In the genomic region with DNA sequence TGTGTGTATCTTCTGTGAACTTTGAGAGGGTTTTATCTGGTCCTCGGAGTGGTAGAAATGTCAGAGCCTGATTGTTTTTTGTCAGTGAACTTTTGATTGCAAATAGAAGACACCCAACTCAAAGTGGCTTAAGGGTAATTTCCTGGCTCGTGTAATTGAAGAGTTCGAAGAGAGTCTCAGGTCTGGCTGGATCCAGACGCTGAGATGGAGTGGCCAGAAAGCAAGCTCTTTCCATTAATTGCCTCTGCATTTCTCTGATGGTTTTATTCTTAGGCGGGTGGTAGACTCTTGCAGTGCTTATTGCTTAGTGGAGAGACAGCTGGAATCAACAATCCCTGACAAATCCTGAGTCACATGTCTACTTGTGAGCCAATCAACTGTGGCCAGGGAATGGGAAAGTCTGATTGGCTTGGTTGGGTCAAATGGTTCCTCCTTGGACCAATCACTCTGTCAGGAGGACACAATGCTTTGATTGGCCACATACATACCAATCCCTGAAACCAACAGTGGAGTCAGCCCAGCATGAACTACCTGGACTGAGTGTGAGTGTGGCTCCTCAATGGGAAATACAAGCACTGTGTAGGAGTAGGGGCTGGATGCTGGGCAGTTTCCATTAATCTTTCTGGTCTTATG, we compare ENCODE assay signal across 30 cellular contexts.
"Had no signal": no experiment of that assay in that cellular context is flagged by ENCODE, and none has a peak within 500 bp of the region (broad histone marks: within the 10 kb centered on the region; RNA-seq: fewer than 3 reads in every experiment).

No MANE protein-coding gene starts in this region.

- H3K4me1 Mint-ChIP-seq: activated CD4-positive, alpha-beta T cell treated with anti-CD3 and anti-CD28 coated beads for 36 hours; activated naive CD4-positive, alpha-beta T cell treated with anti-CD3 and anti-CD28 coated beads, Interleukin-2, amount 10 ng/mL, durations not matched to agents 7 days and 5 days; activated naive CD8-positive, alpha-beta T cell treated with anti-CD3 and anti-CD28 coated beads, Interleukin-2, amount 10 ng/mL, durations not matched to agents 7 days and 5 days; brain; central memory CD8-positive, alpha-beta T cell; endodermal cell had no signal

- DNase-seq: activated CD4-positive, alpha-beta memory T cell treated with anti-CD3 and anti-CD28 coated beads, Interleukin-2, amount 10 ng/mL, durations not matched to agents 7 days and 5 days; activated CD4-positive, alpha-beta T cell treated with anti-CD3 and anti-CD28 coated beads for 36 hours; activated CD4-positive, alpha-beta T cell treated with anti-CD3 and anti-CD28 coated beads, Interleukin-2, amount 10 ng/mL, durations not matched to agents 7 days and 5 days; activated CD4-positive, alpha-beta T cell treated with anti-CD3 and anti-CD28 coated beads, Interleukin-2, amount 50 U/mL, for 4 hours; activated CD4-positive, CD25-positive, alpha-beta regulatory T cell; activated CD4-positive, CD25-positive, alpha-beta regulatory T cell treated with anti-CD3 and anti-CD28 coated beads, Interleukin-2, amount 50 U/mL, for 72 hours; activated CD8-positive, alpha-beta memory T cell treated with anti-CD3 and anti-CD28 coated beads, Interleukin-2, amount 50 U/mL, for 48 hours; activated gamma-delta T cell; activated naive CD4-positive, alpha-beta T cell; activated naive CD4-positive, alpha-beta T cell treated with anti-CD3 and anti-CD28 coated beads, Interleukin-2, amount 10 ng/mL, durations not matched to agents 7 days and 5 days; activated naive CD8-positive, alpha-beta T cell treated with anti-CD3 and anti-CD28 coated beads, Interleukin-2, amount 10 ng/mL, durations not matched to agents 7 days and 5 days; activated T-cell treated with anti-CD3 and anti-CD28 coated beads for 4 hours; activated T-cell treated with anti-CD3 and anti-CD28 coated beads, Interleukin-2, amount 50 U/mL, for 24 hours; activated T-cell treated with anti-CD3 and anti-CD28 coated beads, Interleukin-2, amount 50 U/mL, for 72 hours; dorsolateral prefrontal cortex; effector memory CD4-positive, alpha-beta T cell; endodermal cell; foreskin fibroblast; glutamatergic neuron; heart left ventricle; T-helper 2 cell had no signal

- H3K4me3 ChIP-seq: ascending aorta, coronary artery, dorsolateral prefrontal cortex, heart left ventricle had no signal

- H3K36me3 ChIP-seq: ascending aorta, heart left ventricle had no signal

- H3K27ac Mint-ChIP-seq: activated CD4-positive, alpha-beta memory T cell treated with anti-CD3 and anti-CD28 coated beads, Interleukin-2, amount 10 ng/mL, durations not matched to agents 7 days and 5 days; activated CD4-positive, alpha-beta T cell treated with anti-CD3 and anti-CD28 coated beads for 36 hours; activated CD4-positive, alpha-beta T cell treated with anti-CD3 and anti-CD28 coated beads, Interleukin-2, amount 10 ng/mL, durations not matched to agents 7 days and 5 days; activated naive CD4-positive, alpha-beta T cell treated with anti-CD3 and anti-CD28 coated beads, Interleukin-2, amount 10 ng/mL, durations not matched to agents 7 days and 5 days; activated naive CD4-positive, alpha-beta T cell treated with anti-CD3 and anti-CD28 coated beads, Interleukin-2, amount 50 U/mL, for 72 hours; activated naive CD8-positive, alpha-beta T cell treated with anti-CD3 and anti-CD28 coated beads, Interleukin-2, amount 10 ng/mL, durations not matched to agents 7 days and 5 days; activated T-cell treated with anti-CD3 and anti-CD28 coated beads, Interleukin-2, amount 50 U/mL, for 24 hours; activated T-cell treated with anti-CD3 and anti-CD28 coated beads, Interleukin-2, amount 50 U/mL, for 72 hours; brain; dendritic cell treated with granulocyte-macrophage colony-stimulating factor and Interleukin-4, amounts not matched to agents 40 ng/mL and 50 ng/mL, for 4 days; endodermal cell had no signal

- H3K4me3 Mint-ChIP-seq: activated CD4-positive, alpha-beta memory T cell treated with anti-CD3 and anti-CD28 coated beads, Interleukin-2, amount 10 ng/mL, durations not matched to agents 7 days and 5 days; activated CD4-positive, alpha-beta T cell treated with anti-CD3 and anti-CD28 coated beads for 36 hours; activated CD4-positive, alpha-beta T cell treated with anti-CD3 and anti-CD28 coated beads, Interleukin-2, amount 10 ng/mL, durations not matched to agents 7 days and 5 days; activated naive CD4-positive, alpha-beta T cell treated with anti-CD3 and anti-CD28 coated beads, Interleukin-2, amount 10 ng/mL, durations not matched to agents 7 days and 5 days; activated naive CD8-positive, alpha-beta T cell treated with anti-CD3 and anti-CD28 coated beads, Interleukin-2, amount 10 ng/mL, durations not matched to agents 7 days and 5 days; activated T-cell treated with anti-CD3 and anti-CD28 coated beads, Interleukin-2, amount 50 U/mL, for 24 hours; activated T-cell treated with anti-CD3 and anti-CD28 coated beads, Interleukin-2, amount 50 U/mL, for 72 hours; brain; central memory CD8-positive, alpha-beta T cell; dendritic cell treated with granulocyte-macrophage colony-stimulating factor and Interleukin-4, amounts not matched to agents 40 ng/mL and 50 ng/mL, for 4 days; endodermal cell had no signal

- H3K27me3 Mint-ChIP-seq: activated CD4-positive, alpha-beta T cell treated with anti-CD3 and anti-CD28 coated beads, Interleukin-2, amount 10 ng/mL, durations not matched to agents 7 days and 5 days; activated naive CD4-positive, alpha-beta T cell treated with anti-CD3 and anti-CD28 coated beads, Interleukin-2, amount 10 ng/mL, durations not matched to agents 7 days and 5 days; activated T-cell treated with anti-CD3 and anti-CD28 coated beads, Interleukin-2, amount 50 U/mL, for 24 hours had no signal

- ATAC-seq: activated CD4-positive, alpha-beta T cell treated with anti-CD3 and anti-CD28 coated beads for 36 hours; activated naive CD4-positive, alpha-beta T cell treated with anti-CD3 and anti-CD28 coated beads, Interleukin-2, amount 50 U/mL, for 72 hours; activated T-cell treated with anti-CD3 and anti-CD28 coated beads, Interleukin-2, amount 50 U/mL, for 72 hours; esophagus mucosa; heart left ventricle had no signal

- H3K9me3 Mint-ChIP-seq: activated naive CD4-positive, alpha-beta T cell treated with anti-CD3 and anti-CD28 coated beads, Interleukin-2, amount 10 ng/mL, durations not matched to agents 7 days and 5 days; activated T-cell treated with anti-CD3 and anti-CD28 coated beads, Interleukin-2, amount 50 U/mL, for 24 hours; dendritic cell treated with granulocyte-macrophage colony-stimulating factor and Interleukin-4, amounts not matched to agents 40 ng/mL and 50 ng/mL, for 4 days had no signal

- FAIRE-seq: bronchial epithelial cell, frontal cortex had no signal

- H3K27me3 ChIP-seq: ascending aorta, dorsolateral prefrontal cortex had no signal

- H3K4me1 ChIP-seq: ascending aorta, heart left ventricle had no signal

- H3K27ac ChIP-seq: ascending aorta, coronary artery, dorsolateral prefrontal cortex, heart left ventricle had no signal

- H3K36me3 Mint-ChIP-seq: activated naive CD4-positive, alpha-beta T cell treated with anti-CD3 and anti-CD28 coated beads, Interleukin-2, amount 10 ng/mL, durations not matched to agents 7 days and 5 days; activated naive CD4-positive, alpha-beta T cell treated with anti-CD3 and anti-CD28 coated beads, Interleukin-2, amount 50 U/mL, for 72 hours; activated naive CD8-positive, alpha-beta T cell treated with anti-CD3 and anti-CD28 coated beads, Interleukin-2, amount 10 ng/mL, durations not matched to agents 7 days and 5 days; brain had no signal

- H3K9me3 ChIP-seq: ascending aorta had no signal
